Comparison of ENCODE assay signal across 11 cellular contexts in genomic region chr4:26878729-26879415, GRCh38. TPM values are rescaled to one million over a fixed set of nuclear protein-coding genes. Genes with fewer than 3 reads are reported as not detected.
DNase-seq lines count a peak whose midpoint lies in the region; ATAC-seq, FAIRE-seq and TF ChIP-seq lines count a peak whose summit lies in the region.
"Had no signal": no experiment of that assay in that cellular context is flagged by ENCODE, and none has a peak within 500 bp of the region (broad histone marks: within the 10 kb centered on the region; RNA-seq: fewer than 3 reads in every experiment).

No MANE protein-coding gene starts in this region.

- CTCF ChIA-PET in CD8-positive, alpha-beta memory T cell (lab: Charles Lee): interaction anchor here (2.7 kb wide), 1 partner anchor 18 kb away, joined by 9 read pairs; the partner anchor contains the start of gene STIM2
- CTCF ChIA-PET in GM12878 (lab: Yijun Ruan, JAX): no interaction called here

- peaks cover 0 to 5% (median 0%) of the 10 kb centered on the region in 3 donors for H3K36me3 Mint-ChIP-seq in CD8-positive, alpha-beta memory T cell
- H3K36me3 Mint-ChIP-seq in memory B cell: peaks cover 21% of the 10 kb centered on the region

- H3K4me2 ChIP-seq in OCI-LY3 (ENCODE audit: low read length): peak overlapping the region; percentile 34
- H3K4me2 ChIP-seq in GM12878 (ENCODE audit: control insufficient read depth, insufficient read depth): no peak overlapping the region

- no peaks in the 10 kb centered on the region for H3K27me3 ChIP-seq in CD8-positive, alpha-beta memory T cell (ENCODE audit: insufficient read depth, low read length, poor library complexity, severe bottlenecking)
- H3K27me3 ChIP-seq in OCI-LY3 (ENCODE audit: low read depth, low read length) (no peaks in the 10 kb centered on the region), GM12878 (replicated peaks in 1 of 2; ENCODE audit: control insufficient read depth in 2 of 2, insufficient read depth in 2 of 2, low read length in 1 of 2) (no peaks in the 10 kb centered on the region)
- H3K27me3 ChIP-seq: uterus had no signal

- FAIRE-seq in GM12878 (lab: Jason Lieb, UNC): no peak

- BruUV-seq in GM12878 (replicated peaks; lab: Mats Ljungman, UMichigan): no TSS peak

- H3K27ac ChIP-seq in CD8-positive, alpha-beta memory T cell (ENCODE audit: low read depth, low read length): peak overlapping the region; percentile 32
- no peak overlapping the region for H3K27ac ChIP-seq in OCI-LY3 (ENCODE audit: low read length)
- H3K27ac ChIP-seq in GM12878 (ENCODE audit: control insufficient read depth, insufficient read depth): no peak overlapping the region
- H3K27ac ChIP-seq: uterus had no signal

- ATAC-seq in GM12878: peak; percentile 37
- ATAC-seq in memory B cell (ENCODE audit: low read depth): no peak

- POLR2A ChIA-PET in CD8-positive, alpha-beta memory T cell (lab: Charles Lee): interaction anchor here (1.0 kb wide), 1 partner anchor 9 kb away, joined by 3 read pairs; no protein-coding TSS in a partner anchor
- POLR2A ChIA-PET in GM12878 (lab: Charles Lee): no interaction called here

- TF ChIP-seq CTCF in OCI-LY3 (IDR thresholded peaks at IDR 0.05; ENCODE audit: low read depth, low read length) (no peak), GM12878 (IDR thresholded peaks at IDR 0.05 in 2 of 3, conservative IDR thresholded peaks at IDR 0.05 in 1 of 3; ENCODE audit: control insufficient read depth in 2 of 3, extremely low read depth in 1 of 3, insufficient read depth in 1 of 3, low read depth in 3 of 3, low read length in 3 of 3) (no peak)

- peaks cover 64% of the 10 kb centered on the region for H3K4me1 ChIP-seq in CD8-positive, alpha-beta memory T cell (ENCODE audit: insufficient read depth, low read length)
- H3K4me1 ChIP-seq in OCI-LY3 (ENCODE audit: low read length): peaks cover 17% of the 10 kb centered on the region
- H3K4me1 ChIP-seq in GM12878 (ENCODE audit: control insufficient read depth, insufficient read depth, low read length): peaks cover 10% of the 10 kb centered on the region
- H3K4me1 ChIP-seq: uterus had no signal

- peaks cover 74 to 95% (median 94%) of the 10 kb centered on the region in 3 donors for H3K4me1 Mint-ChIP-seq in CD8-positive, alpha-beta memory T cell
- peaks cover 44% of the 10 kb centered on the region for H3K4me1 Mint-ChIP-seq in memory B cell

- H3K9ac ChIP-seq in OCI-LY3 (ENCODE audit: low read length): no peak overlapping the region
- no peak overlapping the region for H3K9ac ChIP-seq in GM12878 (ENCODE audit: control insufficient read depth, insufficient read depth, low read length)

- 0 out of 2 replicates have a peak, but pooled peaks cover 3% of the 10 kb centered on the region for H4K20me1 ChIP-seq in OCI-LY3 (ENCODE audit: insufficient read depth, low read length)
- no peaks in the 10 kb centered on the region for H4K20me1 ChIP-seq in GM12878 (ENCODE audit: control insufficient read depth, insufficient read depth)

- DNase-seq in CD8-positive, alpha-beta memory T cell: peak in 1 of 5 donors; percentile 56
- DNase-seq in GM12878 (ENCODE audit: low read depth, low spot score) (no peak), memory B cell (ENCODE audit: low spot score in 2 of 2) (no peak), iPS-NIHi11 (ENCODE audit: low spot score) (no peak), activated gamma-delta T cell treated with Interleukin-2 at 50 U/mL for 16 hours (no peak), EL (no peak)
- DNase-seq in effector CD4-positive, alpha-beta T cell: no peak
- DNase-seq: NCI-H1930, uterus had no signal

- peaks cover 0 to 8% (median 0%) of the 10 kb centered on the region in 5 donors for H3K9me3 Mint-ChIP-seq in CD8-positive, alpha-beta memory T cell
- H3K9me3 Mint-ChIP-seq in memory B cell: peaks cover 7% of the 10 kb centered on the region

- peak overlapping the region; percentile 92 to 100 (median 96) for H3K27ac Mint-ChIP-seq in CD8-positive, alpha-beta memory T cell
- H3K27ac Mint-ChIP-seq in memory B cell: peak overlapping the region; percentile 80
- H3K27ac Mint-ChIP-seq: nephron had no signal

- SMC1A ChIA-PET in GM12878 (lab: Charles Lee; ENCODE audit: uncharacterized antibody, unreplicated experiment): interaction anchor here (0.7 to 1.2 kb wide), 3 partner anchors 10 to 118 kb away, joined by 3 to 4 read pairs (median 4); no protein-coding TSS in a partner anchor

- in situ Hi-C loops in GM12878 (cut with MboI): no loop called here

- H3K27me3 Mint-ChIP-seq in CD8-positive, alpha-beta memory T cell: no peaks in the 10 kb centered on the region
- no peaks in the 10 kb centered on the region for H3K27me3 Mint-ChIP-seq in memory B cell

- TF ChIP-seq EP300 in GM12878 (IDR thresholded peaks at IDR 0.05; ENCODE audit: borderline replicate concordance in 1 of 2, control insufficient read depth in 1 of 2, low read depth in 2 of 2, low read length in 2 of 2): no peak

- 50% methylated on average over 6 of the region's 6 CpGs for WGBS in GM12878 (ENCODE audit: insufficient coverage, insufficient replicate concordance, low lambda C conversion rate, missing lambda C conversion rate)

- H3K4me3 ChIP-seq in CD8-positive, alpha-beta memory T cell (ENCODE audit: low read length): no peak overlapping the region
- H3K4me3 ChIP-seq in OCI-LY3 (ENCODE audit: low read length) (no peak overlapping the region), GM12878 (no peak overlapping the region)
- H3K4me3 ChIP-seq: uterus had no signal

- no peaks in the 10 kb centered on the region for H3K36me3 ChIP-seq in CD8-positive, alpha-beta memory T cell (ENCODE audit: insufficient read depth, low read length)
- H3K36me3 ChIP-seq in OCI-LY3 (replicated peaks; ENCODE audit: low read depth, low read length) (no peaks in the 10 kb centered on the region), GM12878 (ENCODE audit: control insufficient read depth in 2 of 2, insufficient read depth in 2 of 2, low read length in 1 of 2) (no peaks in the 10 kb centered on the region)
- H3K36me3 ChIP-seq: uterus had no signal

- RAD21 ChIA-PET in GM12878 (lab: Charles Lee; ENCODE audit: unreplicated experiment): interaction anchor here (1.0 to 1.4 kb wide), 2 partner anchors 12 to 17 kb away, joined by 5 read pairs; no protein-coding TSS in a partner anchor

- intact Hi-C loops in GM12878 (cut with micrococcal nuclease; ENCODE audit: unreplicated experiment): no loop called here

- no peaks in the 10 kb centered on the region for H3K9me3 ChIP-seq in CD8-positive, alpha-beta memory T cell (ENCODE audit: low read length)
- H3K9me3 ChIP-seq in OCI-LY3 (ENCODE audit: insufficient read depth, low read length): no peaks in the 10 kb centered on the region
- peaks cover 9% of the 10 kb centered on the region; the same call in 2 of the 3 replicates for H3K9me3 ChIP-seq in GM12878 (replicated peaks; ENCODE audit: control insufficient read depth, insufficient read depth, low read length)
- H3K9me3 ChIP-seq: uterus had no signal

- H3K79me2 ChIP-seq in OCI-LY3 (ENCODE audit: low read length) (peaks cover 13% of the 10 kb centered on the region; the same call in 1 of the 2 replicates), GM12878 (ENCODE audit: control insufficient read depth, insufficient read depth, low read length) (peaks cover 21% of the 10 kb centered on the region)

- H3K4me3 Mint-ChIP-seq in CD8-positive, alpha-beta memory T cell: peak overlapping the region; percentile 13 to 76 (median 58)
- H3K4me3 Mint-ChIP-seq in memory B cell: no peak overlapping the region
- H3K4me3 Mint-ChIP-seq: nephron had no signal

- no peak for TF ChIP-seq POLR2A in GM12878 (IDR thresholded peaks at IDR 0.05; ENCODE audit: low read depth, low read length)

- no peak overlapping the region for H2AFZ ChIP-seq in OCI-LY3 (ENCODE audit: low read depth, low read length)
- no peak overlapping the region for H2AFZ ChIP-seq in GM12878 (ENCODE audit: control insufficient read depth, low read depth, low read length)

- TF ChIP-seq RAD21 in GM12878 (IDR thresholded peaks at IDR 0.05; ENCODE audit: insufficient read depth, low read depth, low read length): no peak

TF ChIP-seq in GM12878, 131 proteins besides CTCF, POLR2A, EP300 and RAD21:
- TF ChIP-seq GATAD2B (conservative IDR thresholded peaks at IDR 0.05; ENCODE audit: low read depth) (no peak), TBL1XR1 (IDR thresholded peaks at IDR 0.05; ENCODE audit: low read depth, low read length) (no peak), BHLHE40 (IDR thresholded peaks at IDR 0.05; ENCODE audit: borderline replicate concordance in 1 of 2, low read depth in 2 of 2, low read length in 1 of 2) (no peak)
TF ChIP-seq in GM12878: peak in this region for 0.

RNA-seq across cellular contexts. Expression of gene STIM2, which starts 18.2 kb away (rescaled TPM):
- total RNA-seq in CD8-positive, alpha-beta memory T cell: 10 to 100 TPM; 47.8 to 51.0 TPM
- 41.4 TPM for polyA plus RNA-seq in CD8-positive, alpha-beta memory T cell
- 43.7 and 48.5 TPM in 2 replicates for total RNA-seq in GM12878 (2013; cell fraction: nucleolus; rRNA removed)
- total RNA-seq in GM12878 (2014; rRNA removed): 19.7 and 21.6 TPM in 2 replicates
- total RNA-seq in GM12878 (2014; rRNA removed; fragmentation: Illumina TruSeq; extraction: Trizol): 16.5 and 20.0 TPM in 2 replicates
- total RNA-seq in GM12878 (2021): 24.4 and 25.9 TPM in 2 replicates
- 17.5 TPM for polyA plus RNA-seq in GM12878 (2011; ENCODE audit: low read depth)
- 40.7 and 41.5 TPM in 2 replicates for polyA plus RNA-seq in GM12878 (2011; rRNA removed)
- 29.4 and 38.6 TPM in 2 replicates for polyA plus RNA-seq in GM12878 (2011; cell fraction: cytosol; rRNA removed)
- polyA plus RNA-seq in GM12878 (2011; cell fraction: nucleus; rRNA removed): 101 and 107 TPM in 2 replicates
- polyA plus RNA-seq in GM12878 (2012): 19.2 and 19.4 TPM in 2 replicates
- 17.4 and 18.8 TPM in 2 replicates for polyA plus RNA-seq in GM12878 (2014; fragmentation: Illumina TruSeq; extraction: Trizol)
- 10 to 100 TPM in 1 of 2 experiments, 1 to 10 TPM in 1; 4.7 to 10.3 TPM for polyA plus RNA-seq in GM12878 (2014; fragmentation: Nextera tagmentation; extraction: Ambion mirVana)
- 14.1 and 14.2 TPM in 2 replicates for polyA plus RNA-seq in GM12878 (2014; rRNA removed)
- 10 to 100 TPM; 12.3 to 19.3 TPM for polyA plus RNA-seq in GM12878 (2016; fragmentation: Nextera tagmentation; extraction: Ambion mirVana)
- 40.2 and 47.0 TPM in 2 replicates for polyA minus RNA-seq in GM12878 (2011; rRNA and poly(A)+ RNA removed)
- 7.8 and 18.5 TPM in 2 replicates for polyA minus RNA-seq in GM12878 (2011; cell fraction: cytosol; rRNA and poly(A)+ RNA removed)
- polyA minus RNA-seq in GM12878 (2011; cell fraction: nucleus; rRNA and poly(A)+ RNA removed): 45.6 and 81.6 TPM in 2 replicates
